1 cellular context compared by ENCODE assay signal in genomic region chr14:91380610-91381371, GRCh38.
TF ChIP-seq lines count a peak whose summit lies in the region.

No MANE protein-coding gene starts in this region.

TF ChIP-seq in HEK293, 187 proteins besides CTCF, POLR2A, EP300 and RAD21 (continued from another document and continues in another):
- peak; percentile 91 for TF ChIP-seq PRDM10 (tag by site-specific recombination; IDR thresholded peaks at IDR 0.05)
- TF ChIP-seq ZNF768 (tag by site-specific recombination; IDR thresholded peaks at IDR 0.05): no peak
- no peak for TF ChIP-seq ZNF157 (tag by site-specific recombination; IDR thresholded peaks at IDR 0.05)
- peak; percentile 28; the same call in 1 of the 2 replicates for TF ChIP-seq SCRT2 (tag by site-specific recombination; IDR thresholded peaks at IDR 0.05)
- no peak for TF ChIP-seq ZSCAN16 (tag by site-specific recombination; IDR thresholded peaks at IDR 0.05)
- no peak for TF ChIP-seq ZNF302 (tag by site-specific recombination; IDR thresholded peaks at IDR 0.05; ENCODE audit: low read depth)
- TF ChIP-seq KLF7 (tag by site-specific recombination; IDR thresholded peaks at IDR 0.05; ENCODE audit: borderline replicate concordance): peak; percentile 70; the same call in 1 of the 2 replicates
- no peak for TF ChIP-seq SP3 (tag by site-specific recombination; IDR thresholded peaks at IDR 0.05)
- TF ChIP-seq ZNF394 (tag by site-specific recombination; IDR thresholded peaks at IDR 0.05; ENCODE audit: borderline replicate concordance): 0 out of 2 replicates have a peak, but pooled peaks have one; percentile 39
- no peak for TF ChIP-seq ZNF155 (tag by site-specific recombination; IDR thresholded peaks at IDR 0.05)
- no peak for TF ChIP-seq ZNF23 (tag by site-specific recombination; IDR thresholded peaks at IDR 0.05; ENCODE audit: borderline replicate concordance)
- TF ChIP-seq ZBTB10 (tag by site-specific recombination; IDR thresholded peaks at IDR 0.05): no peak
- peak; percentile 84; the same call in 1 of the 2 replicates for TF ChIP-seq ZNF639 (tag by site-specific recombination; IDR thresholded peaks at IDR 0.05)
- TF ChIP-seq MEIS1 (CRISPR knock-in tag; IDR thresholded peaks at IDR 0.05; ENCODE audit: borderline replicate concordance): no peak
- TF ChIP-seq ZNF488 (tag by site-specific recombination; IDR thresholded peaks at IDR 0.05): no peak
- peak; percentile 85 for TF ChIP-seq ZIC2 (tag by site-specific recombination; IDR thresholded peaks at IDR 0.05)
- 0 out of 2 replicates have a peak, but pooled peaks have one; percentile 43 for TF ChIP-seq ZNF580 (tag by site-specific recombination; IDR thresholded peaks at IDR 0.05)
- peak; percentile 77; the same call in 1 of the 2 replicates for TF ChIP-seq ZBTB48 (tag by site-specific recombination; IDR thresholded peaks at IDR 0.05)
- TF ChIP-seq ZNF133 (tag by site-specific recombination; IDR thresholded peaks at IDR 0.05): no peak
- peak; percentile 85 for TF ChIP-seq ZFHX2 (tag by site-specific recombination; conservative IDR thresholded peaks at IDR 0.05)
- no peak for TF ChIP-seq ZNF274 (IDR thresholded peaks at IDR 0.05; ENCODE audit: low read length)
- TF ChIP-seq ZNF274 (tag by site-specific recombination; IDR thresholded peaks at IDR 0.05; ENCODE audit: borderline replicate concordance): no peak
- TF ChIP-seq KLF1 (tag by site-specific recombination; IDR thresholded peaks at IDR 0.05): peak; percentile 99
- no peak for TF ChIP-seq ZNF37A (tag by site-specific recombination; IDR thresholded peaks at IDR 0.05)
- peak; percentile 96 for TF ChIP-seq ZEB2 (tag by site-specific recombination; IDR thresholded peaks at IDR 0.05)
- TF ChIP-seq ATF2 (tag by site-specific recombination; IDR thresholded peaks at IDR 0.05; ENCODE audit: low read depth): peak; percentile 52; the same call in 1 of the 2 replicates
- TF ChIP-seq KLF16 (tag by site-specific recombination; IDR thresholded peaks at IDR 0.05): peak; percentile 62
- TF ChIP-seq ZNF175 (tag by site-specific recombination; IDR thresholded peaks at IDR 0.05): no peak
- no peak; the same call in 1 of the 2 replicates for TF ChIP-seq OVOL3 (tag by site-specific recombination; IDR thresholded peaks at IDR 0.05)
- TF ChIP-seq ZNF280C (tag by site-specific recombination; IDR thresholded peaks at IDR 0.05): no peak
- peak; percentile 52; the same call in 1 of the 2 replicates for TF ChIP-seq BCL11A (tag by site-specific recombination; IDR thresholded peaks at IDR 0.05; ENCODE audit: low read depth)
- peak; percentile 73 for TF ChIP-seq SP2 (tag by site-specific recombination; IDR thresholded peaks at IDR 0.05)
- TF ChIP-seq TRIM28 (IDR thresholded peaks at IDR 0.05; ENCODE audit: borderline replicate concordance, low read length): peak; percentile 16; the same call in 1 of the 2 replicates
- no peak for TF ChIP-seq ZNF404 (tag by site-specific recombination; IDR thresholded peaks at IDR 0.05)
- no peak for TF ChIP-seq ZNF140 (tag by site-specific recombination; IDR thresholded peaks at IDR 0.05)
- no peak for TF ChIP-seq ZNF530 (tag by site-specific recombination; IDR thresholded peaks at IDR 0.05; ENCODE audit: low read depth)
- TF ChIP-seq ZNF350 (tag by site-specific recombination; IDR thresholded peaks at IDR 0.05): no peak
- no peak for TF ChIP-seq ZNF510 (tag by site-specific recombination; IDR thresholded peaks at IDR 0.05; ENCODE audit: insufficient replicate concordance)
- TF ChIP-seq ZNF747 (tag by site-specific recombination; IDR thresholded peaks at IDR 0.05): no peak
- no peak for TF ChIP-seq PRDM2 (tag by site-specific recombination; IDR thresholded peaks at IDR 0.05; ENCODE audit: borderline replicate concordance)
- TF ChIP-seq ZNF239 (tag by site-specific recombination; IDR thresholded peaks at IDR 0.05): no peak
